ENCODE assay signal across 11 cellular contexts in the genomic region with DNA sequence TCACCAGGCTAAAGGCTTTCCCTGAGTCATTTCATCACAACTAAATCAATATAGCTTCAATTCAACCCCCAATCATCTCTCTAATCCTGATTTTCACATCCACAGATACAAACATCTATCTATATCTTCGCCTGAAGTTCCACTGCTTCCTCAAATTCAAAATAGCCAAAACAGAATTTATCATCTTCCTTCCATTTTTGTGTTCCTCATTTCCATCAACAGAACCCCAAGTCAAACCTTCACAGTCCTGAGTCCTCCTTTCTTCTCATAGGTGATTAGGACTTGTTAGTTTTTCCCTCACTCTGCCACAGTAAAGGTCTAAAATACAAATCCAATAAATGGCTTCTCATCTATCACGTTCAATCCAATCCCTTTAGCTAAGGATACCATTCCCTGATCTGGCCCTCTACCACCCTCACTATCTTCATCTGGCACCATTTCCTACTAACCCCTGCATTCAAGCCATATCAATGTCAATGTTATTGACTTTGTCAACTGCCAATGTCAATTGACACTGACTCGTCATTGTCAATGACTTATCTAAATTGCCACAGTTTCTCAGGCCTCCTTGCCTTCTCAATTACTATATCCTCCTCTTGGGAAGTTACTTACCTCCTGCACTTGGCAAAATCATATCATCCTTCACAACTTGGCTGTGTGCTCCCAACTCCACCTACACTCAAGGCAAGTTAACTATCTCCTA. TPM values are rescaled to one million over a fixed set of nuclear protein-coding genes. Genes with fewer than 3 reads are reported as not detected.
DNase-seq lines count a peak whose midpoint lies in the region; ATAC-seq, FAIRE-seq and TF ChIP-seq lines count a peak whose summit lies in the region.
"Had no signal": no experiment of that assay in that cellular context is flagged by ENCODE, and none has a peak within 500 bp of the region (broad histone marks: within the 10 kb centered on the region; RNA-seq: fewer than 3 reads in every experiment).

No MANE protein-coding gene starts in this region.

- in situ Hi-C loops in HepG2 (cut with HindIII; ENCODE audit: extremely low pct_ligation_motif_present, low pct_unique_long_range_greater_than_20kb), result no loop called here

- H3K4me2 ChIP-seq in HepG2 (ENCODE audit: low read depth, low read length), result peak overlapping the region; percentile 74; the same call in 1 of the 2 replicates

- CTCF ChIA-PET in HepG2 (lab: Yijun Ruan, JAX; ENCODE audit: low intra/inter-chr PET ratio, low total read pairs), result no interaction called here

- peaks cover 53% of the 10 kb centered on the region for H3K4me1 ChIP-seq in HepG2 (ENCODE audit: insufficient read depth, low read length)
- peaks cover 0 to 23% (median 3%) of the 10 kb centered on the region in 4 donors for H3K4me1 ChIP-seq in right lobe of liver
- peaks cover 44% of the 10 kb centered on the region for H3K4me1 ChIP-seq in lower lobe of right lung

- no peak overlapping the region for H3K9ac ChIP-seq in HepG2 (ENCODE audit: insufficient read depth, low read depth, low read length)

- TF ChIP-seq EP300 in HepG2 (IDR thresholded peaks at IDR 0.05; ENCODE audit: low read depth in 2 of 2, low read length in 2 of 2) (no peak), HepG2 (CRISPR knock-in tag; IDR thresholded peaks at IDR 0.05; ENCODE audit: borderline replicate concordance) (no peak)

- H3K27ac ChIP-seq in HepG2 (ENCODE audit: extremely low read length, insufficient read depth, low read length), result no peak overlapping the region
- H3K27ac ChIP-seq in right lobe of liver, result no peak overlapping the region
- no peak overlapping the region for H3K27ac ChIP-seq in lower lobe of right lung

- H3K27me3 ChIP-seq in HepG2 (ENCODE audit: control insufficient read depth in 1 of 2, insufficient read depth in 2 of 2, low read length in 2 of 2) (no peaks in the 10 kb centered on the region), right lobe of liver (no peaks in the 10 kb centered on the region), lower lobe of right lung (ENCODE audit: low read depth) (no peaks in the 10 kb centered on the region)

- H3K9me3 ChIP-seq in HepG2 (ENCODE audit: low read length) (no peaks in the 10 kb centered on the region), right lobe of liver (no peaks in the 10 kb centered on the region), lower lobe of right lung (no peaks in the 10 kb centered on the region)

- peaks cover 52% of the 10 kb centered on the region for H3K79me2 ChIP-seq in HepG2 (ENCODE audit: insufficient read depth, low read length)

- POLR2A ChIA-PET in HepG2 (lab: Yijun Ruan, JAX), result no interaction called here

- peaks cover 26% of the 10 kb centered on the region for H3K4me1 Mint-ChIP-seq in activated naive CD8-positive, alpha-beta T cell treated with anti-CD3 and anti-CD28 coated beads, Interleukin-2, amount 50 U/mL, for 24 hours

- WGBS in HepG2 (ENCODE audit: low lambda C conversion rate), result 84% methylated on average over 3 of the region's 3 CpGs
- WGBS in right lobe of liver (ENCODE audit: insufficient coverage, low coverage, low lambda C conversion rate, missing lambda C conversion rate), result 56% methylated on average over 3 of the region's 3 CpGs

- H2AFZ ChIP-seq in HepG2 (ENCODE audit: low read length), result no peak overlapping the region

- no TSS peak for BruUV-seq in HepG2 (replicated peaks; lab: Mats Ljungman, UMichigan)

- peaks cover 2% of the 10 kb centered on the region for H3K27me3 Mint-ChIP-seq in activated naive CD8-positive, alpha-beta T cell treated with anti-CD3 and anti-CD28 coated beads, Interleukin-2, amount 50 U/mL, for 24 hours
- H3K27me3 Mint-ChIP-seq: stimulated activated memory B cell treated with anti-CD40 and anti-IgM and Interleukin-4, amounts not matched to agents 10 μg/mL and 1 μg/mL and 100 μg/mL, for 72 hours had no signal

- no peak for FAIRE-seq in HepG2 (lab: Jason Lieb, UNC)

- H3K36me3 ChIP-seq in HepG2 (replicated peaks in 1 of 2; ENCODE audit: control insufficient read depth in 1 of 2, insufficient read depth in 2 of 2, low read length in 2 of 2), result no peaks in the 10 kb centered on the region
- no peaks in the 10 kb centered on the region for H3K36me3 ChIP-seq in right lobe of liver
- no peaks in the 10 kb centered on the region for H3K36me3 ChIP-seq in lower lobe of right lung

- TF ChIP-seq CTCF in HepG2 (CRISPR knock-in tag; IDR thresholded peaks at IDR 0.05) (no peak), right lobe of liver (IDR thresholded peaks at IDR 0.05) (no peak), fibroblast of mammary gland (conservative IDR thresholded peaks at IDR 0.05; ENCODE audit: control insufficient read depth, insufficient read depth, low read depth, low read length) (no peak), lower lobe of right lung (IDR thresholded peaks at IDR 0.05) (no peak)

- no peak overlapping the region for H3K4me3 Mint-ChIP-seq in activated naive CD8-positive, alpha-beta T cell treated with anti-CD3 and anti-CD28 coated beads, Interleukin-2, amount 50 U/mL, for 24 hours
- H3K4me3 Mint-ChIP-seq: stimulated activated memory B cell treated with anti-CD40 and anti-IgM and Interleukin-4, amounts not matched to agents 10 μg/mL and 1 μg/mL and 100 μg/mL, for 72 hours had no signal

- TF ChIP-seq POLR2A in HepG2 (IDR thresholded peaks at IDR 0.05; ENCODE audit: insufficient read depth in 1 of 2, low read depth in 2 of 2, low read length in 2 of 2) (no peak), right lobe of liver (IDR thresholded peaks at IDR 0.05) (no peak)

- no peak for TF ChIP-seq RAD21 in HepG2 (CRISPR knock-in tag; IDR thresholded peaks at IDR 0.05)

- no peak overlapping the region for H3K27ac Mint-ChIP-seq in activated naive CD8-positive, alpha-beta T cell treated with anti-CD3 and anti-CD28 coated beads, Interleukin-2, amount 50 U/mL, for 24 hours
- H3K27ac Mint-ChIP-seq: stimulated activated memory B cell treated with anti-CD40 and anti-IgM and Interleukin-4, amounts not matched to agents 10 μg/mL and 1 μg/mL and 100 μg/mL, for 72 hours had no signal

- no peak for DNase-seq in HepG2 (ENCODE audit: low spot score)
- no peak for DNase-seq in right lobe of liver
- DNase-seq in NCI-H82 treated with DMSO at 0.1 percent for 48 hours (lab: John Stamatoyannopoulos, UW; ENCODE audit: unreplicated experiment), result peak; percentile 82
- no peak for DNase-seq in fibroblast of mammary gland (ENCODE audit: low read depth)
- DNase-seq in activated naive CD8-positive, alpha-beta T cell treated with anti-CD3 and anti-CD28 coated beads, Interleukin-2, amount 50 U/mL, for 24 hours, result no peak
- no peak for DNase-seq in lower lobe of right lung
- DNase-seq in NCI-H1092 treated with DMSO at 0.1 percent for 48 hours (lab: John Stamatoyannopoulos, UW), result no peak
- DNase-seq in NCI-H1048 (lab: John Stamatoyannopoulos, UW), result no peak
- DNase-seq: activated naive CD4-positive, alpha-beta T cell treated with anti-CD3 and anti-CD28 coated beads, Interleukin-2, amount 50 U/mL, for 16 hours; central memory CD4-positive, alpha-beta T cell had no signal

- intact Hi-C loops in HepG2 (cut with micrococcal nuclease; ENCODE audit: unreplicated experiment) (loop anchor here (5.0 kb wide), 2 partner anchors 461 to 569 kb away; a partner anchor contains a TSS), right lobe of liver (cut with DNase I) (no loop called here), lower lobe of right lung (cut with DNase I) (no loop called here)

- peaks cover 3% of the 10 kb centered on the region for H3K36me3 Mint-ChIP-seq in activated naive CD8-positive, alpha-beta T cell treated with anti-CD3 and anti-CD28 coated beads, Interleukin-2, amount 50 U/mL, for 24 hours (ENCODE audit: low read depth)
- H3K36me3 Mint-ChIP-seq: stimulated activated memory B cell treated with anti-CD40 and anti-IgM and Interleukin-4, amounts not matched to agents 10 μg/mL and 1 μg/mL and 100 μg/mL, for 72 hours had no signal

- H3K4me3 ChIP-seq in HepG2 (replicated peaks in 1 of 3; ENCODE audit: insufficient read depth in 1 of 3, low read depth in 2 of 3, low read length in 3 of 3) (no peak overlapping the region), right lobe of liver (no peak overlapping the region), fibroblast of mammary gland (ENCODE audit: control insufficient read depth, low read depth, low read length) (peak overlapping the region; percentile 75), lower lobe of right lung (no peak overlapping the region)

- peaks cover 6% of the 10 kb centered on the region; the same call in 1 of the 2 replicates for H4K20me1 ChIP-seq in HepG2 (ENCODE audit: insufficient read depth, low read length)

- ATAC-seq in HepG2 (no peak), right lobe of liver (no peak), lower lobe of right lung (no peak)
- no peak for ATAC-seq in activated naive CD8-positive, alpha-beta T cell treated with anti-CD3 and anti-CD28 coated beads, Interleukin-2, amount 50 U/mL, for 24 hours
- ATAC-seq: stimulated activated memory B cell treated with anti-CD40 and anti-IgM and Interleukin-4, amounts not matched to agents 10 μg/mL and 1 μg/mL and 100 μg/mL, for 72 hours had no signal

- peaks cover 4% of the 10 kb centered on the region for H3K9me3 Mint-ChIP-seq in activated naive CD8-positive, alpha-beta T cell treated with anti-CD3 and anti-CD28 coated beads, Interleukin-2, amount 50 U/mL, for 24 hours

RNA-seq across cellular contexts. Expression of a gene that starts 2.6 kb away (rescaled TPM):
- total RNA-seq in HepG2 (2016; rRNA removed; fragmentation: Illumina TruSeq; extraction: Trizol) (41.8 and 52.2 TPM in 2 replicates), right lobe of liver (10 to 100 TPM in 5 of 6 experiments, 1 to 10 TPM in 1; 8.1 to 15.4 (median 13.9) TPM), lower lobe of right lung (37.5 TPM)
- total RNA-seq in HepG2 (2016; cell fraction: cytosol; rRNA removed; fragmentation: Illumina TruSeq; extraction: Trizol; ENCODE audit: low read depth), result 40.3 and 45.3 TPM in 2 replicates
- total RNA-seq in HepG2 (2016; cell fraction: insoluble cytoplasmic fraction; rRNA removed; fragmentation: Illumina TruSeq; extraction: Trizol), result 39.8 and 53.8 TPM in 2 replicates
- total RNA-seq in HepG2 (2016; cell fraction: membrane; rRNA removed; fragmentation: Illumina TruSeq; extraction: Trizol), result 39.2 and 39.9 TPM in 2 replicates
- total RNA-seq in HepG2 (2016; cell fraction: nucleus; rRNA removed; fragmentation: Illumina TruSeq; extraction: Trizol), result 41.2 and 47.3 TPM in 2 replicates
- 8.1 and 9.5 TPM in 2 replicates for polyA plus RNA-seq in HepG2 (2011; rRNA removed)
- 5.1 and 6.1 TPM in 2 replicates for polyA plus RNA-seq in HepG2 (2011; cell fraction: cytosol; rRNA removed)
- 7.2 and 9.4 TPM in 2 replicates for polyA plus RNA-seq in HepG2 (2011; cell fraction: nucleus; rRNA removed)
- polyA plus RNA-seq in HepG2 (2012), result 12.7 and 14.8 TPM in 2 replicates
- 12.7 and 12.9 TPM in 2 replicates for polyA plus RNA-seq in HepG2 (2016; cell fraction: cytosol; fragmentation: Illumina TruSeq; extraction: Trizol; ENCODE audit: low read depth)
- 29.5 and 32.8 TPM in 2 replicates for polyA plus RNA-seq in HepG2 (2016; cell fraction: insoluble cytoplasmic fraction; fragmentation: Illumina TruSeq; extraction: Trizol; ENCODE audit: low read depth)
- polyA plus RNA-seq in HepG2 (2016; cell fraction: membrane; fragmentation: Illumina TruSeq; extraction: Trizol; ENCODE audit: low read depth), result 12.9 and 13.2 TPM in 2 replicates
- polyA plus RNA-seq in HepG2 (2016; cell fraction: nucleus; fragmentation: Illumina TruSeq; extraction: Trizol; ENCODE audit: insufficient read depth, low read depth), result 26.0 and 28.4 TPM in 2 replicates
- 11.7 and 13.1 TPM in 2 replicates for polyA minus RNA-seq in HepG2 (2011; rRNA and poly(A)+ RNA removed; ENCODE audit: low replicate concordance)
- 8.4 and 12.5 TPM in 2 replicates for polyA minus RNA-seq in HepG2 (2011; cell fraction: cytosol; rRNA and poly(A)+ RNA removed)
- polyA minus RNA-seq in HepG2 (2011; cell fraction: nucleus; rRNA and poly(A)+ RNA removed), result 55.6 and 58.1 TPM in 2 replicates
